In genomic region chr13:74629985-74630384, GRCh38 we compare ENCODE assay signal across 30 cellular contexts.
"Had no signal": no experiment of that assay in that cellular context is flagged by ENCODE, and none has a peak within 500 bp of the region (broad histone marks: within the 10 kb centered on the region; RNA-seq: fewer than 3 reads in every experiment).

No MANE protein-coding gene starts in this region.

- H3K4me3 ChIP-seq: adrenal gland, ascending aorta, gastroesophageal sphincter, hepatocyte, left ventricle myocardium inferior, lung, mucosa of descending colon, right lobe of liver, smooth muscle cell, stomach, suprapubic skin, transverse colon had no signal

- H3K27me3 ChIP-seq: adrenal gland, ascending aorta, gastroesophageal sphincter, hepatocyte, right lobe of liver, stomach, suprapubic skin, transverse colon had no signal

- H3K36me3 ChIP-seq: adrenal gland, ascending aorta, gastroesophageal sphincter, left ventricle myocardium inferior, right lobe of liver, stomach, suprapubic skin, transverse colon had no signal

- H3K4me2 ChIP-seq: hepatocyte, smooth muscle cell had no signal

- H3K4me1 ChIP-seq: adrenal gland, ascending aorta, gastroesophageal sphincter, left ventricle myocardium inferior, right lobe of liver, stomach, suprapubic skin, transverse colon had no signal

- H3K9me3 ChIP-seq: adrenal gland, ascending aorta, gastroesophageal sphincter, left ventricle myocardium inferior, mucosa of descending colon, right lobe of liver, stomach, transverse colon had no signal

- H2AFZ ChIP-seq: hepatocyte had no signal

- DNase-seq: activated CD4-positive, alpha-beta memory T cell treated with anti-CD3 and anti-CD28 coated beads for 36 hours; activated CD4-positive, alpha-beta T cell treated with anti-CD3 and anti-CD28 coated beads, Interleukin-2, amount 10 ng/mL, durations not matched to agents 24 days and 14 days; activated CD4-positive, CD25-positive, alpha-beta regulatory T cell treated with anti-CD3 and anti-CD28 coated beads, Interleukin-2, amount 50 U/mL, for 72 hours; activated CD8-positive, alpha-beta memory T cell treated with anti-CD3 and anti-CD28 coated beads, Interleukin-2, amount 50 U/mL, for 4 hours; activated effector memory CD4-positive, alpha-beta T cell treated with anti-CD3 and anti-CD28 coated beads, Interleukin-2, amount 50 U/mL, for 16 hours; activated naive CD4-positive, alpha-beta T cell treated with anti-CD3 and anti-CD28 coated beads for 36 hours; activated naive CD8-positive, alpha-beta T cell treated with anti-CD3 and anti-CD28 coated beads for 36 hours; activated T-cell treated with anti-CD3 and anti-CD28 coated beads, Interleukin-2, amount 50 U/mL, for 1 hour; adrenal gland; central memory CD4-positive, alpha-beta T cell; endodermal cell; islet precursor cell; left ventricle myocardium inferior; mucosa of descending colon; right lobe of liver; stimulated activated CD4-positive, alpha-beta T cell treated with anti-CD3 and anti-CD28 coated beads, Interleukin-1b, Interleukin-23, amount 100 ng/mL, for 48 hours; stimulated activated CD4-positive, alpha-beta T cell treated with anti-CD3 and anti-CD28 coated beads, Interleukin-4, amount 100 ng/mL, for 4 hours; stimulated activated CD8-positive, alpha-beta memory T cell treated with anti-CD3 and anti-CD28 coated beads, Interleukin-4, amount 100 ng/mL, for 48 hours; stomach; T-helper 17 cell; T1000; transverse colon had no signal

- ATAC-seq: esophagus mucosa; gastroesophageal sphincter; mucosa of descending colon; right lobe of liver; stimulated activated memory B cell treated with anti-CD40 and anti-IgM and Interleukin-4, amounts not matched to agents 10 μg/mL and 1 μg/mL and 100 μg/mL, for 72 hours; T-helper 17 cell had no signal

- H3K79me2 ChIP-seq: hepatocyte had no signal

- H3K27ac ChIP-seq: adrenal gland, gastroesophageal sphincter, hepatocyte, left ventricle myocardium inferior, right lobe of liver, stomach, suprapubic skin, transverse colon had no signal
